Comparison of ENCODE assay signal across 9 cellular contexts in genomic region chr4:16225139-16225538, GRCh38. TPM values are rescaled to one million over a fixed set of nuclear protein-coding genes. Genes with fewer than 3 reads are reported as not detected.
DNase-seq lines count a peak whose midpoint lies in the region; ATAC-seq, FAIRE-seq and TF ChIP-seq lines count a peak whose summit lies in the region.
"Had no signal": no experiment of that assay in that cellular context is flagged by ENCODE, and none has a peak within 500 bp of the region (broad histone marks: within the 10 kb centered on the region; RNA-seq: fewer than 3 reads in every experiment).

No MANE protein-coding gene starts in this region.

- TF ChIP-seq CTCF in OCI-LY1 (IDR thresholded peaks at IDR 0.05; ENCODE audit: low read length) = no peak

- H3K79me2 ChIP-seq in OCI-LY1 (ENCODE audit: insufficient read depth, low read length) = peaks cover 8% of the 10 kb centered on the region; the same call in 1 of the 2 replicates

- peak overlapping the region; percentile 88 for H3K4me2 ChIP-seq in OCI-LY1 (ENCODE audit: low read length)

- no peak for FAIRE-seq in GM12891 (lab: Jason Lieb, UNC)
- FAIRE-seq: TTC549 had no signal

- H3F3A ChIP-seq in OCI-LY1 (ENCODE audit: insufficient read depth, low read length) = no peaks in the 10 kb centered on the region

- H3K9me2 ChIP-seq in OCI-LY1 (ENCODE audit: low read depth, low read length) = no peaks in the 10 kb centered on the region

- H3K9ac ChIP-seq in OCI-LY1 (ENCODE audit: low read length) = peak overlapping the region; percentile 79

- no peaks in the 10 kb centered on the region for H3K9me3 ChIP-seq in OCI-LY1 (ENCODE audit: low read length)
- no peaks in the 10 kb centered on the region for H3K9me3 ChIP-seq in muscle layer of duodenum (ENCODE audit: control insufficient read depth in 1 of 2, low read length in 2 of 2)

- H3K36me3 ChIP-seq in OCI-LY1 (ENCODE audit: insufficient read depth, low read length) (no peaks in the 10 kb centered on the region), muscle layer of duodenum (ENCODE audit: control insufficient read depth in 1 of 2, insufficient read depth in 2 of 2, low read length in 2 of 2) (no peaks in the 10 kb centered on the region)

- TF ChIP-seq POLR2A in GM12891 (IDR thresholded peaks at IDR 0.05; ENCODE audit: low read depth, low read length) = no peak

- H3K27ac ChIP-seq in OCI-LY1 (ENCODE audit: low read depth, low read length, poor library complexity, severe bottlenecking) (no peak overlapping the region), muscle layer of duodenum (ENCODE audit: low read length) (peak overlapping the region; percentile 74)

- H3K4me1 ChIP-seq in OCI-LY1 (ENCODE audit: insufficient read depth, low read length, severe bottlenecking) = peaks cover 23% of the 10 kb centered on the region
- H3K4me1 ChIP-seq in muscle layer of duodenum (ENCODE audit: control insufficient read depth in 1 of 2, insufficient read depth in 2 of 2, low read length in 2 of 2) = peaks cover 12 to 38% of the 10 kb centered on the region in 2 donors

- no peaks in the 10 kb centered on the region for H3K27me3 ChIP-seq in OCI-LY1 (ENCODE audit: insufficient read depth, low read length)
- no peaks in the 10 kb centered on the region for H3K27me3 ChIP-seq in muscle layer of duodenum (ENCODE audit: low read depth, low read length)

- DNase-seq in dedifferentiated amniotic fluid mesenchymal stem cell (ENCODE audit: extremely low spot score) (peak; percentile 70), GM12891 (ENCODE audit: insufficient read length, low spot score) (no peak)

- peak overlapping the region; percentile 100; the same call in 1 of the 2 replicates for H3K4me3 ChIP-seq in GM08714 (ENCODE audit: low read length)
- H3K4me3 ChIP-seq in OCI-LY1 (ENCODE audit: low read depth, low read length, poor library complexity, severe bottlenecking) = peak overlapping the region; percentile 82
- peak overlapping the region; percentile 70 to 94 for H3K4me3 ChIP-seq in muscle layer of duodenum (ENCODE audit: low read depth in 1 of 2, low read length in 2 of 2)

- H2AFZ ChIP-seq in OCI-LY1 (ENCODE audit: low read length) = no peak overlapping the region

- ATAC-seq in HG03280 (IDR thresholded peaks at IDR 0.05; ENCODE audit: unreplicated experiment) (no peak), HG02970 (IDR thresholded peaks at IDR 0.05; ENCODE audit: low FRiP score, unreplicated experiment) (no peak), GM19023 (IDR thresholded peaks at IDR 0.05; ENCODE audit: unreplicated experiment) (no peak)

- H4K20me1 ChIP-seq in OCI-LY1 (ENCODE audit: insufficient read depth, low read length) = no peaks in the 10 kb centered on the region

TF ChIP-seq in GM12891, 5 proteins besides CTCF, POLR2A, EP300 and RAD21:
- no peak for TF ChIP-seq POU2F2 (IDR thresholded peaks at IDR 0.05; ENCODE audit: low read depth, low read length)
- TF ChIP-seq TAF1 (IDR thresholded peaks at IDR 0.05; ENCODE audit: low read depth, low read length) = no peak
- no peak for TF ChIP-seq PAX5 (IDR thresholded peaks at IDR 0.05; ENCODE audit: insufficient read depth, low read length, severe bottlenecking)
- TF ChIP-seq SPI1 (IDR thresholded peaks at IDR 0.05; ENCODE audit: low read depth, low read length) = no peak
- no peak for TF ChIP-seq POLR2AphosphoS5 (IDR thresholded peaks at IDR 0.05; ENCODE audit: low read depth, low read length)

RNA-seq across cellular contexts. Expression of gene TAPT1, which starts 1.1 kb away (rescaled TPM):
- polyA plus RNA-seq in GM12891 (2012; ENCODE audit: low read depth, missing spikeins) = 4.4 TPM
